In the genomic region with DNA sequence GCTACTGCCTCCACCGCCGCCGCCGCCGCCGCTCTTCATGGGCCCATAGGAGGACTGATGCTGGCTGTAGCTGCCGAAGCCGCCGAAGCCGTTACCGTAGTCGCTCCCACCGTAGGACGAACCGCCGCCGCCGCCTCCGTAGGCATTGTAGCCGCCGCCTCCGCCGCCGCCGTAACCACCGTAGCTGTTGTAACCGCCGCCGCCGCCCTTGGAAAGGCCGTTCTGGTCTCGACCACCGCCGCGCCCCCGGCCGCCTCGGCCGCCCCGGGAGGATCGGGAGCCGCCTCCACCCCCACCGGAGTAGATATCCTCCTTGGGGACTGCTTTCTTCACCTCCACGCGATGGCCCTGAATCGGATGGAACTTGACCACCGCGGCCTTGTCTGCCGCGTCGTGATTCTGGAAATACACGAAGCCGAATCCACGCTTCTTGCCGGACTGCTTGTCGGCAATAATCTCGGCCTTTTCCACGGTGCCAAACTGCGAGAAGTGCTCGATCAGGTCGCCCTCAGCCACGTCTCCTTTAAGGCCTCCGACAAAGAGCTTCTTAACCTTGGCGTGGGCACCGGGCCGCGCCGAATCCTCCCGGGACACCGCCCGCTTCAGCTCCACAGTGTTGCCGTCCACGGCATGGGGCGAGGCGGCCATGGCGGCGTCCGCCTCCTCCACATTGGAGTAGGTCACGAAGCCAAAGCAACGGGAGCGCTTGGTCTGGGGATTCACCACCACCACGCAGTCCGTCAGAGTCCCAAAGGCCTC, we compare ENCODE assay signal across 8 cellular contexts. TPM values are rescaled to one million over a fixed set of nuclear protein-coding genes. Genes with fewer than 3 reads are reported as not detected.
DNase-seq lines count a peak whose midpoint lies in the region; ATAC-seq and TF ChIP-seq lines count a peak whose summit lies in the region.

No MANE protein-coding gene starts in this region.

- H3K4me1 ChIP-seq in HUES64 (ENCODE audit: insufficient read depth, low read length) (peaks cover 22% of the 10 kb centered on the region), tibial nerve (peaks cover 0 to 49% (median 12%) of the 10 kb centered on the region in 4 donors)

- H3K27me3 ChIP-seq in HUES64 (ENCODE audit: insufficient read depth, low read length) (0 out of 2 replicates have a peak, but pooled peaks cover 2% of the 10 kb centered on the region), tibial nerve (no peaks in the 10 kb centered on the region)

- H3K4me3 ChIP-seq in HUES64 (ENCODE audit: low read length) (peak overlapping the region; percentile 98), tibial nerve (peak overlapping the region; percentile 52 to 90 (median 84))

- no peak for TF ChIP-seq EP300 in tibial nerve (IDR thresholded peaks at IDR 0.05)

- no peak for TF ChIP-seq POLR2A in tibial nerve (IDR thresholded peaks at IDR 0.05)

- H3K27ac ChIP-seq in HUES64 (ENCODE audit: low read depth, low read length) (peak overlapping the region; percentile 95), epithelial cell of prostate (peak overlapping the region; percentile 90), tibial nerve (peak overlapping the region; percentile 88 to 99 (median 98))

- TF ChIP-seq CTCF in tibial nerve (IDR thresholded peaks at IDR 0.05): no peak

- WGBS in HUES64: under 1% methylated on average over 83 of the region's 83 CpGs
- 0 to 1% methylated on average over 69 of the region's 83 CpGs for WGBS in tibial nerve, 2 donors

- ATAC-seq in activated CD4-positive, CD25-positive, alpha-beta regulatory T cell treated with anti-CD3 and anti-CD28 coated beads, Interleukin-2, amount 50 U/mL, for 24 hours: no peak

- H3K36me3 ChIP-seq in HUES64 (ENCODE audit: insufficient read depth, low read length) (peaks cover 30% of the 10 kb centered on the region; the same call in 1 of the 2 replicates), tibial nerve (peaks cover 0 to 3% (median 0%) of the 10 kb centered on the region in 3 donors)

- peak in 3 of 4 experiments; percentile 23 to 43 (median 40) for DNase-seq in activated CD4-positive, CD25-positive, alpha-beta regulatory T cell (lab: John Stamatoyannopoulos, UW)
- peak; percentile 16 for DNase-seq in activated T-cell treated with anti-CD3 and anti-CD28 coated beads for 24 hours (ENCODE audit: low read depth)
- no peak for DNase-seq in epithelial cell of prostate (ENCODE audit: low read depth, low spot score)
- peak; percentile 26 for DNase-seq in myocyte (ENCODE audit: low read depth)
- DNase-seq in tibial nerve (ENCODE audit: low spot score in 2 of 2): peak; percentile 37 to 46
- DNase-seq in NCI-H1436 (lab: John Stamatoyannopoulos, UW): no peak

- peak overlapping the region; percentile 98 for H3K9ac ChIP-seq in HUES64 (ENCODE audit: low read depth, low read length)

- H3K9me3 ChIP-seq in HUES64 (ENCODE audit: insufficient read depth, low read depth, low read length) (no peaks in the 10 kb centered on the region), tibial nerve (no peaks in the 10 kb centered on the region)

RNA-seq across cellular contexts. Expression of a gene that starts 0.8 kb away (rescaled TPM):
- polyA plus RNA-seq in HUES64 (2013, experiment 1 of 2): 62.8 TPM
- 63.5 TPM for polyA plus RNA-seq in HUES64 (2013, experiment 2 of 2)
- 9.3 and 10.5 TPM in 2 replicates for total RNA-seq in myocyte
- 27.7 TPM for polyA plus RNA-seq in myocyte (2012)
- 10 to 100 TPM; 12.6 to 17.0 (median 15.0) TPM for total RNA-seq in tibial nerve

RNA-seq across cellular contexts. Expression of a gene that starts 17.5 kb away (rescaled TPM):
- 3.5 TPM for polyA plus RNA-seq in HUES64 (2013, experiment 1 of 2)
- polyA plus RNA-seq in HUES64 (2013, experiment 2 of 2): 6.8 TPM
- total RNA-seq in myocyte: 1.2 and 1.4 TPM in 2 replicates
- 1.1 TPM for polyA plus RNA-seq in myocyte (2012)
- 10 to 100 TPM; 22.5 to 35.7 (median 27.5) TPM for total RNA-seq in tibial nerve

Comparison
In these comparisons a context has a peak if more than half of its experiments do, and no peak if none do; other contexts are left out.
1. DNase-seq: peak in activated CD4-positive, CD25-positive, alpha-beta regulatory T cell (3 of 4), activated T-cell treated with anti-CD3 and anti-CD28 coated beads for 24 hours (single experiment), myocyte (single experiment) and tibial nerve (2 of 2); none in epithelial cell of prostate (single experiment) and NCI-H1436 (single experiment).
2. Peak in every context shown above with its lines, with median percentiles within 50 percentile points of each other: H3K27ac ChIP-seq.